In genomic region chr4:88792268-88792781, GRCh38 we compare ENCODE assay signal across 9 cellular contexts.
DNase-seq lines count a peak whose midpoint lies in the region; ATAC-seq and TF ChIP-seq lines count a peak whose summit lies in the region.
"Had no signal": no experiment of that assay in that cellular context is flagged by ENCODE, and none has a peak within 500 bp of the region (broad histone marks: within the 10 kb centered on the region; RNA-seq: fewer than 3 reads in every experiment).

No MANE protein-coding gene starts in this region.

- BruUV-seq in PC-9 (replicated peaks; lab: Mats Ljungman, UMichigan) = no TSS peak

- peak overlapping the region; percentile 13 for H3K9ac ChIP-seq in iPS-18a (ENCODE audit: low read length)

- no peaks in the 10 kb centered on the region for H3K9me3 Mint-ChIP-seq in effector memory CD8-positive, alpha-beta T cell

- H2AFZ ChIP-seq in PC-9 = no peak overlapping the region

- ATAC-seq in GM18511 (IDR thresholded peaks at IDR 0.05; ENCODE audit: unreplicated experiment) (peak; percentile 91), HG02623 (IDR thresholded peaks at IDR 0.05; ENCODE audit: unreplicated experiment) (peak; percentile 90)
- no peak for ATAC-seq in effector memory CD8-positive, alpha-beta T cell (replicated peaks)

- H3K9me2 ChIP-seq in PC-9 (ENCODE audit: insufficient read depth) = no peaks in the 10 kb centered on the region

- H3K79me2 ChIP-seq in PC-9 (ENCODE audit: low read depth) = no peaks in the 10 kb centered on the region

- no peaks in the 10 kb centered on the region for H3K9me3 ChIP-seq in PC-9 (ENCODE audit: insufficient read depth, low read depth)
- no peaks in the 10 kb centered on the region for H3K9me3 ChIP-seq in iPS-18a (ENCODE audit: control insufficient read depth, low read depth, low read length)

- H3K4me2 ChIP-seq in PC-9 = peak overlapping the region; percentile 21

- peaks cover 18% of the 10 kb centered on the region for H3F3A ChIP-seq in PC-9 (ENCODE audit: insufficient read depth, low read depth)

- intact Hi-C loops in PC-9 (cut with micrococcal nuclease; ENCODE audit: unreplicated experiment) = no loop called here

- H3K36me3 Mint-ChIP-seq in effector memory CD8-positive, alpha-beta T cell (ENCODE audit: insufficient read depth) = no peaks in the 10 kb centered on the region

- H3K27me3 Mint-ChIP-seq in effector memory CD8-positive, alpha-beta T cell = peaks cover 0 to 4% of the 10 kb centered on the region in 2 donors

- peak overlapping the region in 1 of 2 donors; percentile 5 for H3K27ac Mint-ChIP-seq in effector memory CD8-positive, alpha-beta T cell

- no peak overlapping the region for H3K4me3 ChIP-seq in PC-9
- peak overlapping the region; percentile 3 for H3K4me3 ChIP-seq in iPS-18a (ENCODE audit: low read length)

- H4K20me1 ChIP-seq in PC-9 (ENCODE audit: insufficient read depth) = no peaks in the 10 kb centered on the region

- peak in 1 of 2 experiments; percentile 73 for DNase-seq in PC-9
- DNase-seq in NCI-H748 treated with DMSO at 0.1 percent for 48 hours (lab: John Stamatoyannopoulos, UW) = no peak
- no peak for DNase-seq in effector memory CD8-positive, alpha-beta T cell
- DNase-seq in NCI-H2196 treated with DMSO at 0.1 percent for 48 hours (lab: John Stamatoyannopoulos, UW; ENCODE audit: unreplicated experiment) = no peak
- no peak for DNase-seq in mucosa of gallbladder (ENCODE audit: low spot score)
- DNase-seq: left cardiac atrium had no signal

- H3K36me3 ChIP-seq in PC-9 (ENCODE audit: low read depth) (no peaks in the 10 kb centered on the region), iPS-18a (ENCODE audit: control insufficient read depth, low read depth, low read length) (peaks cover 4% of the 10 kb centered on the region)

- H3K27me3 ChIP-seq in PC-9 (ENCODE audit: insufficient read depth, low read depth) = no peaks in the 10 kb centered on the region
- H3K27me3 ChIP-seq in iPS-18a (ENCODE audit: control insufficient read depth, insufficient read depth, low read length) = no peaks in the 10 kb centered on the region

- H3K4me1 Mint-ChIP-seq in effector memory CD8-positive, alpha-beta T cell (ENCODE audit: low read depth in 2 of 2) = peaks cover 0 to 2% of the 10 kb centered on the region in 2 donors

- POLR2A ChIA-PET in PC-9 (lab: Charles Lee; ENCODE audit: unreplicated experiment) = interaction anchor here (0.7 kb wide), 1 partner anchor 28 kb away, joined by 8 read pairs; no protein-coding TSS in a partner anchor

- H3K27ac ChIP-seq in PC-9 (peak overlapping the region; percentile 73), iPS-18a (ENCODE audit: low read length) (peak overlapping the region; percentile 68)

- peaks cover 20% of the 10 kb centered on the region for H3K4me1 ChIP-seq in PC-9 (replicated peaks; ENCODE audit: insufficient read depth)
- peaks cover 16% of the 10 kb centered on the region for H3K4me1 ChIP-seq in iPS-18a (ENCODE audit: control insufficient read depth, low read depth, low read length)

- CTCF ChIA-PET in PC-9 (lab: Charles Lee) = no interaction called here

- no peak overlapping the region for H3K4me3 Mint-ChIP-seq in effector memory CD8-positive, alpha-beta T cell

- TF ChIP-seq CTCF in PC-9 (conservative IDR thresholded peaks at IDR 0.05) = no peak
